ENCODE assay signal across 1 cellular context in the genomic region with DNA sequence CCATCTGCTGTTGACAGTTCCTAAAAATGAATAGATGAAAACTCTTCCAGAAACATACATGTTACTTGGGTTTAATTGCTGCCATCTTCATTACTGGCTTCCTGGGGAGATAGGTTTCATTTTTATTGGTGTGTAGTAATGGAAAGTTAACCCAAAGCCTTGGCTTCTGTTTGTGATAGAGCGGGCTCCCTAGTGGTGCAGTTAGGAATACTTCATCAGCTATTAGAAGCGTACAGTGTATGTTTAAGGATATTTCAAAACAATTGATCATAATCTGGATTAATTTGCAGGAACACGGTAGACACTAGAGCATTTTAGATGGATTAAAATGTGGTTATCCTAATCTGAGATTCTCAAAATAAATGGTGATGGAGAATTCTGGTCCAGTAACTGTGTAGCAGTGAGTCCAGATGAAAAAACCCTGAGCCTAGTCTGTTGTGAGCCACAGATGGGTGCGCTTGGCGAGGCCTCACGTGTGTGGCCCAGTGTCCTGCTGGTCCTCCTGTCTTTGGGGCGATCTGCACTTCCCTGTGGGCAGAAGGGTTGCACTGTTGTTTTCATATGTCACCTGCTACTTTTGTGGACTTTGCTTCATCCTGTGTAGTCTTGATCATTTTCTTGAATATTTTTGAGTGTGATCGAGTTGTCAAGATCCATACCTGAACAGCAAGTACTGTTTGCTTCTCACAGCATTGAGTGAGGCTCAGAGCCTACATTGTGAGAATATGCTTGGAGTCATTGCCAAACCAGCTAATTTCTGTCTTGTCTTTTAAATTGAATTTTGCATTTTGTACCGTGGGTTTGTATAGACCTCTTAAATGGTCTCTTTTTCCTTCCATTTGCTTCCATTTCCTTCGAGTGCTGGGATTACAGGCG.
TF ChIP-seq lines count a peak whose summit lies in the region.

No MANE protein-coding gene starts in this region.

TF ChIP-seq in HepG2, 621 proteins besides CTCF, POLR2A, EP300 and RAD21 (continued from another document):
- peak; percentile 57 for TF ChIP-seq RBM22 (optimal IDR thresholded peaks at IDR 0.05; ENCODE audit: low read length)
